ENCODE assay signal across 8 cellular contexts in genomic region chr16:75432828-75433731, GRCh38. TPM values are rescaled to one million over a fixed set of nuclear protein-coding genes. Genes with fewer than 3 reads are reported as not detected.
DNase-seq lines count a peak whose midpoint lies in the region; ATAC-seq, FAIRE-seq and TF ChIP-seq lines count a peak whose summit lies in the region.

Gene CFDP1, minus strand, starts transcription at chr16:75433503. Its CDS starts 151 bp downstream, at chr16:75433352.

- H3K4me3 Mint-ChIP-seq in activated CD4-positive, alpha-beta T cell treated with anti-CD3 and anti-CD28 coated beads, Interleukin-2, amount 10 ng/mL, durations not matched to agents 24 days and 14 days: peak within 1 kb of the TSS; percentile 83

- no peaks in the 10 kb centered on the region for H3K9me3 ChIP-seq in BE2C

- ATAC-seq in HG03457 (IDR thresholded peaks at IDR 0.05; ENCODE audit: unreplicated experiment): peak; percentile 94
- ATAC-seq in left colon: peak; percentile 93

- FAIRE-seq in GM19239 (lab: Jason Lieb, UNC): peak; percentile 92

- no peaks in the 10 kb centered on the region for H3K4me1 ChIP-seq in BE2C

- H3K27ac ChIP-seq in coronary artery: peak within 1 kb of the TSS; percentile 91 to 98

- peaks cover 3% of the 10 kb centered on the region for H3K9me3 Mint-ChIP-seq in activated CD4-positive, alpha-beta T cell treated with anti-CD3 and anti-CD28 coated beads, Interleukin-2, amount 10 ng/mL, durations not matched to agents 24 days and 14 days

- H3K4me1 Mint-ChIP-seq in activated CD4-positive, alpha-beta T cell treated with anti-CD3 and anti-CD28 coated beads, Interleukin-2, amount 10 ng/mL, durations not matched to agents 24 days and 14 days: peaks cover 23% of the 10 kb centered on the region

- peaks cover 13% of the 10 kb centered on the region for H3K36me3 Mint-ChIP-seq in activated CD4-positive, alpha-beta T cell treated with anti-CD3 and anti-CD28 coated beads, Interleukin-2, amount 10 ng/mL, durations not matched to agents 24 days and 14 days (ENCODE audit: low read depth)

- intact Hi-C loops in activated CD4-positive, alpha-beta T cell treated with anti-CD3 and anti-CD28 coated beads, Interleukin-2, amount 10 ng/mL, durations not matched to agents 24 days and 14 days (cut with micrococcal nuclease): loop anchor here (1.0 to 10.0 kb wide), 9 partner anchors 30 to 1758 kb away; partner anchors contain the start of genes ADAT1, GABARAPL2, MON1B and TMEM170A
- intact Hi-C loops in left colon (cut with DNase I, micrococcal nuclease): no loop called here

- peak within 1 kb of the TSS; percentile 96 for H3K4me3 ChIP-seq in BE2C (ENCODE audit: low read depth, low read length)
- peak within 1 kb of the TSS; percentile 72 for H3K4me3 ChIP-seq in coronary artery

- no peaks in the 10 kb centered on the region for H3K27me3 Mint-ChIP-seq in activated CD4-positive, alpha-beta T cell treated with anti-CD3 and anti-CD28 coated beads, Interleukin-2, amount 10 ng/mL, durations not matched to agents 24 days and 14 days

- H3K27ac Mint-ChIP-seq in activated CD4-positive, alpha-beta T cell treated with anti-CD3 and anti-CD28 coated beads, Interleukin-2, amount 10 ng/mL, durations not matched to agents 24 days and 14 days: peak within 1 kb of the TSS; percentile 94

- peak; percentile 98 for DNase-seq in BE2C
- DNase-seq in GM19239 (ENCODE audit: insufficient read length, low spot score): peak; percentile 91
- peak; percentile 84 to 95 for DNase-seq in NCI-H526 (lab: John Stamatoyannopoulos, UW)
- peak; percentile 99 for DNase-seq in activated CD4-positive, alpha-beta T cell treated with anti-CD3 and anti-CD28 coated beads, Interleukin-2, amount 10 ng/mL, durations not matched to agents 24 days and 14 days
- DNase-seq in coronary artery (ENCODE audit: low spot score): peak; percentile 95
- peak; percentile 97 for DNase-seq in left colon
- DNase-seq in stimulated activated CD4-positive, alpha-beta T cell treated with anti-CD3 and anti-CD28 coated beads, Interleukin-1b, Interleukin-23, amount 100 ng/mL, for 48 hours: peak; percentile 95

- no peak for TF ChIP-seq CTCF in BE2C (IDR thresholded peaks at IDR 0.05; ENCODE audit: low read depth, low read length)
- TF ChIP-seq CTCF in coronary artery (IDR thresholded peaks at IDR 0.05): no peak

- no peaks in the 10 kb centered on the region; the same call in 1 of the 2 replicates for H3K36me3 ChIP-seq in BE2C

- H3K27me3 ChIP-seq in BE2C: no peaks in the 10 kb centered on the region

RNA-seq across cellular contexts. Expression of gene CFDP1, which starts in this region (rescaled TPM):
- 107 TPM for polyA plus RNA-seq in BE2C (2012; ENCODE audit: insufficient read depth, insufficient read length, low read depth)
- 33.7 and 38.9 TPM in 2 replicates for total RNA-seq in activated CD4-positive, alpha-beta T cell treated with anti-CD3 and anti-CD28 coated beads, Interleukin-2, amount 10 ng/mL, durations not matched to agents 24 days and 14 days
- 100 to 1,000 TPM in 1 of 2 donors, 10 to 100 TPM in 1; 79.8 to 117 TPM for total RNA-seq in left colon

Comparison
In these comparisons a context has a peak if more than half of its experiments do, and no peak if none do; other contexts are left out.
1. Peak in every context shown above with its lines: DNase-seq, ATAC-seq, H3K4me3 ChIP-seq and H3K27ac ChIP-seq.